8 cellular contexts compared by ENCODE assay signal in genomic region chr10:6581223-6581622, GRCh38. TPM values are rescaled to one million over a fixed set of nuclear protein-coding genes. Genes with fewer than 3 reads are reported as not detected.
DNase-seq lines count a peak whose midpoint lies in the region; ATAC-seq, FAIRE-seq and TF ChIP-seq lines count a peak whose summit lies in the region.
"Not testable (repeated sequence)": the region's sequence is repeated elsewhere in the genome, so short reads cannot be mapped to it uniquely, and the experiment has no call there.

No MANE protein-coding gene starts in this region.

- 41 to 51% (median 49%) methylated on average over 7 of the region's 7 CpGs for WGBS in stomach, 5 donors

- H3K4me1 ChIP-seq in keratinocyte (ENCODE audit: control insufficient read depth, extremely low read depth, insufficient read depth, low read length) (peaks cover 10% of the 10 kb centered on the region), stomach (peaks cover 0 to 22% (median 8%) of the 10 kb centered on the region in 4 donors)

- peaks cover 80% of the 10 kb centered on the region for H3K4me1 Mint-ChIP-seq in CD4-positive, alpha-beta T cell (ENCODE audit: low read depth)
- H3K4me1 Mint-ChIP-seq in IgD-negative memory B cell: not testable (repeated sequence)
- H3K4me1 Mint-ChIP-seq in T-cell (peaks cover 59 to 83% (median 59%) of the 10 kb centered on the region in 3 donors), nephron progenitor cell (peaks cover 35% of the 10 kb centered on the region)
- H3K4me1 Mint-ChIP-seq in activated naive CD4-positive, alpha-beta T cell treated with anti-CD3 and anti-CD28 coated beads for 36 hours (ENCODE audit: low read depth): peaks cover 37% of the 10 kb centered on the region
- peaks cover 58 to 61% of the 10 kb centered on the region in 2 donors for H3K4me1 Mint-ChIP-seq in effector memory CD8-positive, alpha-beta T cell (ENCODE audit: low read depth in 2 of 2)

- POLR2A ChIA-PET in CD4-positive, alpha-beta T cell (lab: Charles Lee): interaction anchor here (0.5 to 8.8 kb wide), 16 partner anchors 12 to 415 kb away, joined by 3 to 104 read pairs (median 6); no protein-coding TSS in a partner anchor
- POLR2A ChIA-PET in T-cell (lab: Charles Lee): interaction anchor here (0.7 to 1.7 kb wide), 5 partner anchors 12 to 86 kb away, joined by 3 to 11 read pairs (median 4); no protein-coding TSS in a partner anchor

- not testable (repeated sequence) for H3K36me3 ChIP-seq in keratinocyte (ENCODE audit: control insufficient read depth in 2 of 2, extremely low read depth in 1 of 2, insufficient read depth in 2 of 2, low read length in 2 of 2); stomach

- not testable (repeated sequence) for H3K9me3 Mint-ChIP-seq in CD4-positive, alpha-beta T cell; IgD-negative memory B cell; T-cell; activated naive CD4-positive, alpha-beta T cell treated with anti-CD3 and anti-CD28 coated beads for 36 hours; effector memory CD8-positive, alpha-beta T cell; nephron progenitor cell

- not testable (repeated sequence) for TF ChIP-seq CTCF in CD4-positive, alpha-beta T cell (IDR thresholded peaks at IDR 0.05); keratinocyte (optimal IDR thresholded peaks at IDR 0.05 in 1 of 3, IDR thresholded peaks at IDR 0.05 in 1 of 3, conservative IDR thresholded peaks at IDR 0.05 in 1 of 3; ENCODE audit: extremely low read depth in 1 of 3, insufficient read depth in 2 of 3, low read length in 3 of 3); nephron progenitor cell (IDR thresholded peaks at IDR 0.05); stomach (IDR thresholded peaks at IDR 0.05)

- not testable (repeated sequence) for H3K9ac ChIP-seq in keratinocyte (ENCODE audit: control insufficient read depth, extremely low read depth, insufficient read depth, low read length)

- peaks cover 76% of the 10 kb centered on the region for H3K36me3 Mint-ChIP-seq in CD4-positive, alpha-beta T cell (ENCODE audit: low read depth)
- not testable (repeated sequence) for H3K36me3 Mint-ChIP-seq in IgD-negative memory B cell
- H3K36me3 Mint-ChIP-seq in T-cell (peaks cover 37% of the 10 kb centered on the region), nephron progenitor cell (ENCODE audit: low read depth) (peaks cover 39% of the 10 kb centered on the region)
- peaks cover 70% of the 10 kb centered on the region for H3K36me3 Mint-ChIP-seq in activated naive CD4-positive, alpha-beta T cell treated with anti-CD3 and anti-CD28 coated beads for 36 hours (ENCODE audit: low read depth)
- H3K36me3 Mint-ChIP-seq in effector memory CD8-positive, alpha-beta T cell (ENCODE audit: insufficient read depth): peaks cover 56% of the 10 kb centered on the region

- not testable (repeated sequence) for H3K9me1 ChIP-seq in keratinocyte (ENCODE audit: control insufficient read depth, extremely low read depth, insufficient read depth, low read length)

- not testable (repeated sequence) for H4K20me1 ChIP-seq in keratinocyte (ENCODE audit: control insufficient read depth, extremely low read depth, insufficient read depth, low read length)

- not testable (repeated sequence) for H3K27me3 ChIP-seq in CD4-positive, alpha-beta T cell (ENCODE audit: control insufficient read depth, insufficient read depth, low read length); keratinocyte (ENCODE audit: control insufficient read depth, extremely low read depth, insufficient read depth, low read length)
- peaks cover 0 to 16% (median 15%) of the 10 kb centered on the region in 3 donors for H3K27me3 ChIP-seq in stomach

- H3K27ac Mint-ChIP-seq in CD4-positive, alpha-beta T cell: peak overlapping the region; percentile 94
- H3K27ac Mint-ChIP-seq in IgD-negative memory B cell: not testable (repeated sequence)
- H3K27ac Mint-ChIP-seq in T-cell (peak overlapping the region; percentile 98 to 100), nephron progenitor cell (peak overlapping the region; percentile 30)
- peak overlapping the region; percentile 99 for H3K27ac Mint-ChIP-seq in activated naive CD4-positive, alpha-beta T cell treated with anti-CD3 and anti-CD28 coated beads for 36 hours
- peak overlapping the region; percentile 97 for H3K27ac Mint-ChIP-seq in effector memory CD8-positive, alpha-beta T cell

- intact Hi-C loops in CD4-positive, alpha-beta T cell (cut with DNase I, micrococcal nuclease): loop anchor here (1.0 to 5.0 kb wide), 4 partner anchors 20 to 88 kb away; no protein-coding TSS in a partner anchor
- intact Hi-C loops in activated naive CD4-positive, alpha-beta T cell treated with anti-CD3 and anti-CD28 coated beads for 36 hours (cut with micrococcal nuclease): loop anchor here (1.0 to 10.0 kb wide), 3 partner anchors 19 to 606 kb away; partner anchors contain the start of gene IL15RA
- intact Hi-C loops in stomach (cut with DNase I; ENCODE audit: low total_unique reads): not testable (repeated sequence)

- not testable (repeated sequence) for TF ChIP-seq POLR2A in stomach (IDR thresholded peaks at IDR 0.05)

- peak overlapping the region; percentile 94 for H3K4me3 Mint-ChIP-seq in CD4-positive, alpha-beta T cell
- H3K4me3 Mint-ChIP-seq in IgD-negative memory B cell (peak overlapping the region; percentile 69 to 87 (median 77)), T-cell (peak overlapping the region; percentile 91 to 95 (median 94)), nephron progenitor cell (peak overlapping the region; percentile 91)
- H3K4me3 Mint-ChIP-seq in activated naive CD4-positive, alpha-beta T cell treated with anti-CD3 and anti-CD28 coated beads for 36 hours: peak overlapping the region; percentile 92
- peak overlapping the region; percentile 95 to 98 for H3K4me3 Mint-ChIP-seq in effector memory CD8-positive, alpha-beta T cell

- CTCF ChIA-PET in CD4-positive, alpha-beta T cell (lab: Charles Lee): interaction anchor here (0.5 to 5.0 kb wide), 19 partner anchors 8 to 134 kb away, joined by 3 to 55 read pairs (median 4); no protein-coding TSS in a partner anchor
- CTCF ChIA-PET in T-cell (lab: Charles Lee): interaction anchor here (0.6 to 4.0 kb wide), 20 partner anchors 9 to 175 kb away, joined by 3 to 14 read pairs (median 4); no protein-coding TSS in a partner anchor
- CTCF ChIA-PET in activated naive CD4-positive, alpha-beta T cell treated with anti-CD3 and anti-CD28 coated beads for 36 hours (lab: Charles Lee): interaction anchor here (0.8 to 4.8 kb wide), 20 partner anchors 8 to 174 kb away, joined by 3 to 50 read pairs (median 5); no protein-coding TSS in a partner anchor

- not testable (repeated sequence) for ATAC-seq in CD4-positive, alpha-beta T cell (ENCODE audit: poor library complexity); T-cell (replicated peaks in 1 of 4); effector memory CD8-positive, alpha-beta T cell (replicated peaks)

- dilution Hi-C loops in keratinocyte (cut with MboI; ENCODE audit: extremely low pct_ligation_motif_present, low sequenced_read_pairs): not testable (repeated sequence)

- H3K4me3 ChIP-seq in keratinocyte (ENCODE audit: control insufficient read depth in 2 of 3, extremely low read depth in 1 of 3, insufficient read depth in 2 of 3, low read depth in 1 of 3, low read length in 3 of 3) (peak overlapping the region in 2 of 3 experiments; percentile 65 to 81), stomach (peak overlapping the region; percentile 57 to 90 (median 72))

- peak overlapping the region; percentile 95 for H3K4me2 ChIP-seq in keratinocyte (ENCODE audit: control insufficient read depth, extremely low read depth, insufficient read depth, low read depth, low read length)

- H3K79me2 ChIP-seq in keratinocyte (ENCODE audit: control insufficient read depth, insufficient read depth, low read length): not testable (repeated sequence)

- H3K27me3 Mint-ChIP-seq in CD4-positive, alpha-beta T cell; T-cell; activated naive CD4-positive, alpha-beta T cell treated with anti-CD3 and anti-CD28 coated beads for 36 hours (ENCODE audit: low read depth); effector memory CD8-positive, alpha-beta T cell: not testable (repeated sequence)
- H3K27me3 Mint-ChIP-seq in IgD-negative memory B cell (peaks cover 17% of the 10 kb centered on the region), nephron progenitor cell (ENCODE audit: low read depth, poor library complexity) (peaks cover 19% of the 10 kb centered on the region)

- DNase-seq in CD4-positive, alpha-beta T cell: peak in 1 of 10 experiments; percentile 13
- peak in 1 of 34 experiments; percentile 34 for DNase-seq in T-cell
- not testable (repeated sequence) for DNase-seq in activated naive CD4-positive, alpha-beta T cell treated with anti-CD3 and anti-CD28 coated beads for 36 hours; effector memory CD8-positive, alpha-beta T cell; keratinocyte (ENCODE audit: low read depth, low spot score); nephron progenitor cell; stomach

- not testable (repeated sequence) for H3K9me3 ChIP-seq in CD4-positive, alpha-beta T cell (ENCODE audit: control insufficient read depth, low read length); keratinocyte (ENCODE audit: control insufficient read depth, low read depth, low read length); stomach

- H3K27ac ChIP-seq in CD4-positive, alpha-beta T cell (ENCODE audit: low read depth, low read length): peak overlapping the region; percentile 93
- H3K27ac ChIP-seq in keratinocyte (ENCODE audit: control insufficient read depth, insufficient read depth, low read length): not testable (repeated sequence)
- peak overlapping the region in 3 of 5 donors; percentile 71 to 86 (median 83) for H3K27ac ChIP-seq in stomach

- FAIRE-seq in keratinocyte (lab: Jason Lieb, UNC): not testable (repeated sequence)

- H2AFZ ChIP-seq in keratinocyte (ENCODE audit: control insufficient read depth, low read length): not testable (repeated sequence)

- not testable (repeated sequence) for TF ChIP-seq EP300 in stomach (IDR thresholded peaks at IDR 0.05)

RNA-seq across cellular contexts. Expression of gene PRKCQ, which starts 1.1 kb away (rescaled TPM):
- total RNA-seq in CD4-positive, alpha-beta T cell: 10 to 100 TPM; 43.4 to 43.9 TPM
- polyA plus RNA-seq in IgD-negative memory B cell (1.7 TPM), keratinocyte (4.9 to 7.5 TPM (median 7.2 TPM) in 3 replicates), stomach (1 to 10 TPM in 1 of 3 donors, under 1 TPM in 2; 0.25 to 1.5 (median 0.63) TPM)
- total RNA-seq in T-cell (10 to 100 TPM; 60.3 to 67.4 (median 61.6) TPM), stomach (1 to 10 TPM in 2 of 5 donors, under 1 TPM in 2, not detected in 1; 0.45 to 5.1 (median 1.8) TPM)
- total RNA-seq in activated naive CD4-positive, alpha-beta T cell treated with anti-CD3 and anti-CD28 coated beads for 36 hours: 10 to 100 TPM; 49.5 to 53.0 TPM
- 0.66 TPM for polyA plus RNA-seq in keratinocyte (2011; ENCODE audit: low read depth)
- polyA plus RNA-seq in keratinocyte (2011; cell fraction: cytosol; rRNA removed): 5.3 and 6.6 TPM in 2 replicates
- 7.2 and 7.3 TPM in 2 replicates for polyA plus RNA-seq in keratinocyte (2011; cell fraction: nucleus; rRNA removed)
- polyA plus RNA-seq in keratinocyte (2012; ENCODE audit: low replicate concordance): 0.83 and 5.4 TPM in 2 replicates
- 4.6 to 11.2 TPM (median 7.9 TPM) in 3 replicates for polyA minus RNA-seq in keratinocyte
- polyA minus RNA-seq in keratinocyte (2011; cell fraction: cytosol; rRNA and poly(A)+ RNA removed): 5.6 TPM
- 4.9 and 8.7 TPM in 2 replicates for polyA minus RNA-seq in keratinocyte (2011; cell fraction: nucleus; rRNA and poly(A)+ RNA removed)

Comparison
In these comparisons a context has a peak if more than half of its experiments do, and no peak if none do; other contexts are left out.
1. RNA of gene PRKCQ, which starts 1.1 kb away (total RNA-seq): 60.3 to 67.4 TPM in T-cell, 49.5 to 53.0 TPM in activated naive CD4-positive, alpha-beta T cell treated with anti-CD3 and anti-CD28 coated beads for 36 hours and 43.4 to 43.9 TPM in CD4-positive, alpha-beta T cell; 0.45 to 5.1 TPM in stomach; every median in the first group is over 4 times any median in the second.
2. Peak in every context shown above with its lines, with median percentiles within 50 percentile points of each other: H3K4me3 Mint-ChIP-seq.